In the genomic region with DNA sequence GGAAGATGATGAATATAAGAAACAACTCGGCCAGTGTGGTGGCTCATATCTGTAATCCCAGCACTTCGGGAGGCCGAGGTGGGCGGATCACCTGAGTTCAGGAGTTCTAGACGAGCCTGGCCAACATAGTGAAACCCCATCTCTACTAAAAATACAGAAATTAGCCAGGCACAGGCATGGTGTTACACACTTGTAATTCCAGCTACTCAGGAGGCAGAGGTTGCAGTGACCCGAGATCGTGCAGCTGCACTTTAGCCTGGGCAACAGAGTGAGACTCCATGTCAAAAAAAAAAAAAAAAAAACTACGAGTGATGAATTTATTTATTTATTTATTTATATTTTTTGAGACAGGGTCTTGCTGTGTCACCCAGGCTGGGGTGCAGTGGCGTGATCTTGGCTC, we compare ENCODE assay signal across 10 cellular contexts. TPM values are rescaled to one million over a fixed set of nuclear protein-coding genes. Genes with fewer than 3 reads are reported as not detected.
DNase-seq lines count a peak whose midpoint lies in the region; TF ChIP-seq lines count a peak whose summit lies in the region.
"Not testable (repeated sequence)": the region's sequence is repeated elsewhere in the genome, so short reads cannot be mapped to it uniquely, and the experiment has no call there.
"Had no signal": no experiment of that assay in that cellular context is flagged by ENCODE, and none has a peak within 500 bp of the region (broad histone marks: within the 10 kb centered on the region; RNA-seq: fewer than 3 reads in every experiment).

No MANE protein-coding gene starts in this region.

- peaks cover 85 to 100% (median 98%) of the 10 kb centered on the region in 11 experiments for H4K20me1 ChIP-seq in BLaER1 treated with 17β-estradiol and CSF1 and Interleukin-3, amounts not matched to agents 10 nM and 100 nM

- POLR2A ChIA-PET in HEK293 (lab: Yijun Ruan, JAX), result interaction anchor here (0.7 to 1.2 kb wide), 2 partner anchors 10 to 214 kb away, joined by 6 read pairs; no protein-coding TSS in a partner anchor

- peaks cover 26 to 77% (median 55%) of the 10 kb centered on the region in 11 experiments for H3K36me3 ChIP-seq in BLaER1 treated with 17β-estradiol and CSF1 and Interleukin-3, amounts not matched to agents 10 nM and 100 nM
- H3K36me3 ChIP-seq in HEK293 (ENCODE audit: control insufficient read depth in 2 of 2, insufficient read depth in 1 of 2, low read length in 2 of 2), result peaks cover 19 to 66% of the 10 kb centered on the region in 2 experiments
- peaks cover 58% of the 10 kb centered on the region for H3K36me3 ChIP-seq in endodermal cell (ENCODE audit: control insufficient read depth, insufficient read depth, low read length)

- TF ChIP-seq CTCF in HEK293 (tag by site-specific recombination; IDR thresholded peaks at IDR 0.05); endodermal cell (conservative IDR thresholded peaks at IDR 0.05): not testable (repeated sequence)

- H3K4me1 ChIP-seq in BLaER1 treated with 17β-estradiol and CSF1 and Interleukin-3, amounts not matched to agents 10 nM and 100 nM, result peaks cover 67 to 92% (median 81%) of the 10 kb centered on the region in 10 experiments
- peaks cover 11% of the 10 kb centered on the region for H3K4me1 ChIP-seq in HEK293 (ENCODE audit: control insufficient read depth, insufficient read depth, low read length)
- not testable (repeated sequence) for H3K4me1 ChIP-seq in endodermal cell (ENCODE audit: control insufficient read depth, insufficient read depth, low read length)

- not testable (repeated sequence) for H3K9ac ChIP-seq in BLaER1 treated with 17β-estradiol and CSF1 and Interleukin-3, amounts not matched to agents 10 nM and 100 nM; endodermal cell (ENCODE audit: extremely low read depth, low read length, poor library complexity, severe bottlenecking)

- peaks cover 42% of the 10 kb centered on the region for H3K36me3 Mint-ChIP-seq in endodermal cell (ENCODE audit: low read depth)

- not testable (repeated sequence) for H3K27me3 Mint-ChIP-seq in endodermal cell (ENCODE audit: insufficient read depth)

- not testable (repeated sequence) for H3K9me3 ChIP-seq in BLaER1 treated with 17β-estradiol and CSF1 and Interleukin-3, amounts not matched to agents 10 nM and 100 nM (replicated peaks in 1 of 11); HEK293 (ENCODE audit: control insufficient read depth, insufficient read depth, low read depth, low read length); endodermal cell (ENCODE audit: control insufficient read depth, low read length)

- not testable (repeated sequence) for H3K9me3 Mint-ChIP-seq in endodermal cell

- H3K27me3 ChIP-seq in BLaER1 treated with 17β-estradiol and CSF1 and Interleukin-3, amounts not matched to agents 10 nM and 100 nM; endodermal cell (ENCODE audit: control insufficient read depth, insufficient read depth, low read length, poor library complexity, severe bottlenecking): not testable (repeated sequence)

- H3K4me3 ChIP-seq in BLaER1 treated with 17β-estradiol and CSF1 and Interleukin-3, amounts not matched to agents 10 nM and 100 nM; HEK293 (ENCODE audit: low read depth, low read length); endodermal cell (ENCODE audit: low read length): not testable (repeated sequence)

- CTCF ChIA-PET in HEK293 (lab: Yijun Ruan, JAX), result not testable (repeated sequence)

- H3K4me2 ChIP-seq in BLaER1 treated with 17β-estradiol and CSF1 and Interleukin-3, amounts not matched to agents 10 nM and 100 nM, result peak overlapping the region; percentile 35 to 64 (median 51); a peak in 17 of 22 replicates

- DNase-seq in activated CD8-positive, alpha-beta memory T cell treated with anti-CD3 and anti-CD28 coated beads for 24 hours, result peak; percentile 37
- peak; percentile 22 for DNase-seq in endodermal cell

- peak overlapping the region in 3 of 11 experiments; percentile 12 to 36 (median 17); a peak in 2 of 22 replicates for H3K27ac ChIP-seq in BLaER1 treated with 17β-estradiol and CSF1 and Interleukin-3, amounts not matched to agents 10 nM and 100 nM
- not testable (repeated sequence) for H3K27ac ChIP-seq in HEK293 (ENCODE audit: extremely low read depth, low read depth, low read length); endodermal cell (ENCODE audit: low read depth, low read length)

- H3K4me1 Mint-ChIP-seq in endodermal cell, result not testable (repeated sequence)

- 94 to 96% methylated on average over 4 to 8 of the region's 9 CpGs for WGBS in endodermal cell (ENCODE audit: insufficient coverage in 1 of 2, insufficient read length in 1 of 2), 2 experiments

- H3K27ac Mint-ChIP-seq in endodermal cell, result not testable (repeated sequence)

- not testable (repeated sequence) for H3K4me3 Mint-ChIP-seq in endodermal cell

TF ChIP-seq in HEK293, 187 proteins besides CTCF, POLR2A, EP300 and RAD21:
- TF ChIP-seq ZNF121 (tag by site-specific recombination; IDR thresholded peaks at IDR 0.05), result peak; percentile 80
TF ChIP-seq in HEK293: peak in this region for 1; not testable (repeated sequence) for 186.

RNA-seq across cellular contexts. Expression of gene PAIP2, which starts 6.2 kb away (rescaled TPM):
- total RNA-seq in endodermal cell, result 100 to 1,000 TPM; 128 to 142 TPM
- 193 TPM for polyA plus RNA-seq in endodermal cell (2013, experiment 1 of 2)
- polyA plus RNA-seq in endodermal cell (2013, experiment 2 of 2), result 186 TPM

RNA-seq across cellular contexts. Expression of gene SLC23A1, which starts 35.2 kb away (rescaled TPM):
- total RNA-seq in endodermal cell, result under 1 TPM; 0.35 to 0.93 TPM
- 0.28 TPM for polyA plus RNA-seq in endodermal cell (2013, experiment 1 of 2)
- polyA plus RNA-seq in endodermal cell (2013, experiment 2 of 2), result not detected
- total RNA-seq: A673; CD4-positive, alpha-beta memory T cell; CD4-positive, CD25-positive, alpha-beta regulatory T cell had no signal
- polyA plus RNA-seq: AG04450; CD14-positive monocyte; CD4-positive, alpha-beta memory T cell; CD8-positive, alpha-beta memory T cell had no signal

RNA-seq across cellular contexts. Expression of gene MZB1, which starts 41.9 kb away (rescaled TPM):
- total RNA-seq in endodermal cell, result under 1 TPM; 0.57 to 0.60 TPM
- not detected for polyA plus RNA-seq in endodermal cell (2013, experiment 1 of 2)
- 0.50 TPM for polyA plus RNA-seq in endodermal cell (2013, experiment 2 of 2)
- total RNA-seq: A673 had no signal
- polyA plus RNA-seq: AG04450 had no signal

RNA-seq across cellular contexts. Expression of gene PROB1, which starts 47.0 kb away (rescaled TPM):
- 1 to 10 TPM; 4.8 to 6.6 TPM for total RNA-seq in endodermal cell
- polyA plus RNA-seq in endodermal cell (2013, experiment 1 of 2), result 1.4 TPM
- polyA plus RNA-seq in endodermal cell (2013, experiment 2 of 2), result 1.4 TPM

RNA-seq across cellular contexts. Expression of gene MATR3, which starts 54.3 kb away (rescaled TPM):
- 100 to 1,000 TPM; 250 to 279 TPM for total RNA-seq in endodermal cell
- 439 TPM for polyA plus RNA-seq in endodermal cell (2013, experiment 1 of 2)
- 415 TPM for polyA plus RNA-seq in endodermal cell (2013, experiment 2 of 2)
